ENCODE assay signal across 9 cellular contexts in genomic region chr14:57066887-57067513, GRCh38.
A peak's percentile ranks its signal among the peaks of the same experiment; 100 is the strongest.
DNase-seq lines count a peak whose midpoint lies in the region; ATAC-seq, FAIRE-seq and TF ChIP-seq lines count a peak whose summit lies in the region.
"Had no signal": no experiment of that assay in that cellular context is flagged by ENCODE, and none has a peak within 500 bp of the region (broad histone marks: within the 10 kb centered on the region; RNA-seq: fewer than 3 reads in every experiment).

No MANE protein-coding gene starts in this region.

- H3K27me3 ChIP-seq in astrocyte (ENCODE audit: insufficient read depth, low read length) (no peaks in the 10 kb centered on the region), left lung (peaks cover 0 to 32% of the 10 kb centered on the region in 2 donors), transverse colon (peaks cover 28% of the 10 kb centered on the region), esophagus squamous epithelium (peaks cover 0 to 29% (median 0%) of the 10 kb centered on the region in 4 donors)

- TF ChIP-seq POLR2A in transverse colon (IDR thresholded peaks at IDR 0.05), result no peak
- no peak for TF ChIP-seq POLR2A in esophagus squamous epithelium (IDR thresholded peaks at IDR 0.05)

- H3K36me3 Mint-ChIP-seq in HFFc6 (ENCODE audit: low read depth), result no peaks in the 10 kb centered on the region
- no peaks in the 10 kb centered on the region for H3K36me3 Mint-ChIP-seq in astrocyte (ENCODE audit: low read depth, unreplicated experiment)
- H3K36me3 Mint-ChIP-seq: naive B cell had no signal

- H2AFZ ChIP-seq in astrocyte (ENCODE audit: low read depth, low read length), result no peak overlapping the region

- no peaks in the 10 kb centered on the region for H4K20me1 ChIP-seq in astrocyte (ENCODE audit: insufficient read depth, low read length)

- no peaks in the 10 kb centered on the region for H3K9me3 ChIP-seq in astrocyte (ENCODE audit: insufficient read depth, low read depth, low read length)
- no peaks in the 10 kb centered on the region for H3K9me3 ChIP-seq in left lung
- no peaks in the 10 kb centered on the region for H3K9me3 ChIP-seq in transverse colon
- no peaks in the 10 kb centered on the region for H3K9me3 ChIP-seq in esophagus squamous epithelium

- H3K4me1 Mint-ChIP-seq in HFFc6 (ENCODE audit: low read depth) (no peaks in the 10 kb centered on the region), astrocyte (ENCODE audit: low read depth, unreplicated experiment) (no peaks in the 10 kb centered on the region)
- H3K4me1 Mint-ChIP-seq: naive B cell had no signal

- peak; percentile 35 for DNase-seq in GM10266 (ENCODE audit: extremely low spot score)
- no peak for DNase-seq in HFFc6
- DNase-seq in NCI-H748 treated with DMSO at 0.1 percent for 48 hours (lab: John Stamatoyannopoulos, UW), result peak; percentile 73
- no peak for DNase-seq in astrocyte (ENCODE audit: low read depth)
- peak in 1 of 2 donors; percentile 68 for DNase-seq in left lung
- peak; percentile 54 for DNase-seq in transverse colon
- no peak for DNase-seq in NCI-H226
- no peak for DNase-seq in esophagus squamous epithelium (lab: John Stamatoyannopoulos, UW)
- DNase-seq: naive B cell had no signal

- H3K9ac ChIP-seq in astrocyte (ENCODE audit: low read length), result no peak overlapping the region

- in situ Hi-C loops in transverse colon (cut with MboI; ENCODE audit: low pct_ligation_motif_present in 1 of 4, low pct_unique_long_range_greater_than_20kb in 1 of 4, low sequenced_read_pairs in 3 of 4), result no loop called here

- H3K27me3 Mint-ChIP-seq in HFFc6 (ENCODE audit: insufficient read depth), result peaks cover 5% of the 10 kb centered on the region; the same call in 1 of the 2 replicates
- H3K27me3 Mint-ChIP-seq in astrocyte (ENCODE audit: low read depth, unreplicated experiment), result peaks cover 6% of the 10 kb centered on the region

- no peaks in the 10 kb centered on the region for H3K4me1 ChIP-seq in astrocyte (ENCODE audit: insufficient read depth, low read length)
- H3K4me1 ChIP-seq in left lung, result no peaks in the 10 kb centered on the region
- H3K4me1 ChIP-seq in transverse colon, result no peaks in the 10 kb centered on the region
- no peaks in the 10 kb centered on the region for H3K4me1 ChIP-seq in esophagus squamous epithelium

- peak; percentile 81 for ATAC-seq in left lung

- FAIRE-seq in astrocyte (lab: Jason Lieb, UNC), result no peak

- no peaks in the 10 kb centered on the region for H3K79me2 ChIP-seq in astrocyte (ENCODE audit: insufficient read depth, low read length)

- H3K4me3 ChIP-seq in astrocyte (ENCODE audit: insufficient read depth, low read depth, low read length) (no peak overlapping the region), left lung (no peak overlapping the region), transverse colon (no peak overlapping the region), esophagus squamous epithelium (no peak overlapping the region)

- TF ChIP-seq CTCF in GM10266 (IDR thresholded peaks at IDR 0.05; ENCODE audit: control insufficient read depth, insufficient read depth, low read depth, missing control alignments) (peak; percentile 72), HFFc6 (IDR thresholded peaks at IDR 0.05) (peak; percentile 58), astrocyte (IDR thresholded peaks at IDR 0.05; ENCODE audit: insufficient read depth, low read depth, low read length) (peak; percentile 39), left lung (IDR thresholded peaks at IDR 0.05) (peak; percentile 14 to 17), transverse colon (IDR thresholded peaks at IDR 0.05) (peak in 4 of 5 experiments; percentile 20 to 38 (median 34)), esophagus squamous epithelium (IDR thresholded peaks at IDR 0.05) (peak in 2 of 6 experiments; percentile 9 to 22)

- no peak for TF ChIP-seq EP300 in transverse colon (IDR thresholded peaks at IDR 0.05; ENCODE audit: low read depth)

- H3K27ac Mint-ChIP-seq in HFFc6 (no peak overlapping the region), astrocyte (ENCODE audit: unreplicated experiment) (no peak overlapping the region)

- H3K36me3 ChIP-seq in astrocyte (ENCODE audit: insufficient read depth, low read length), result no peaks in the 10 kb centered on the region
- no peaks in the 10 kb centered on the region for H3K36me3 ChIP-seq in left lung
- no peaks in the 10 kb centered on the region for H3K36me3 ChIP-seq in transverse colon
- H3K36me3 ChIP-seq in esophagus squamous epithelium, result no peaks in the 10 kb centered on the region

- H3K9me3 Mint-ChIP-seq in HFFc6 (peaks cover 6% of the 10 kb centered on the region; the same call in 1 of the 2 replicates), astrocyte (ENCODE audit: unreplicated experiment) (no peaks in the 10 kb centered on the region)
- H3K9me3 Mint-ChIP-seq: naive B cell had no signal

- no peak overlapping the region for H3K27ac ChIP-seq in astrocyte (ENCODE audit: low read depth, low read length)
- H3K27ac ChIP-seq in left lung, result no peak overlapping the region
- H3K27ac ChIP-seq in transverse colon, result no peak overlapping the region
- H3K27ac ChIP-seq in esophagus squamous epithelium, result no peak overlapping the region

- H3K4me3 Mint-ChIP-seq in HFFc6, result no peak overlapping the region
- no peak overlapping the region for H3K4me3 Mint-ChIP-seq in astrocyte (ENCODE audit: unreplicated experiment)
- H3K4me3 Mint-ChIP-seq: naive B cell had no signal

- intact Hi-C loops in left lung (cut with DNase I) (no loop called here), transverse colon (cut with DNase I; ENCODE audit: low total_unique reads) (no loop called here), esophagus squamous epithelium (cut with DNase I) (no loop called here)

- H3K4me2 ChIP-seq in astrocyte (ENCODE audit: low read length), result no peak overlapping the region

- WGBS in transverse colon (ENCODE audit: low coverage in 1 of 2), 2 donors, result 12 to 14% methylated on average over 9 to 12 of the region's 12 CpGs
- WGBS in esophagus squamous epithelium, 2 donors, result 17 to 22% methylated on average over 10 to 12 of the region's 12 CpGs

Comparison
In these comparisons a context has a peak if more than half of its experiments do, and no peak if none do; other contexts are left out.
1. DNase-seq: peak in GM10266 (single experiment), NCI-H748 treated with DMSO at 0.1 percent for 48 hours (single experiment) and transverse colon (single experiment); none in HFFc6 (single experiment), astrocyte (single experiment), NCI-H226 (single experiment) and esophagus squamous epithelium (single experiment).